Comparison of ENCODE assay signal across 8 cellular contexts in the genomic region with DNA sequence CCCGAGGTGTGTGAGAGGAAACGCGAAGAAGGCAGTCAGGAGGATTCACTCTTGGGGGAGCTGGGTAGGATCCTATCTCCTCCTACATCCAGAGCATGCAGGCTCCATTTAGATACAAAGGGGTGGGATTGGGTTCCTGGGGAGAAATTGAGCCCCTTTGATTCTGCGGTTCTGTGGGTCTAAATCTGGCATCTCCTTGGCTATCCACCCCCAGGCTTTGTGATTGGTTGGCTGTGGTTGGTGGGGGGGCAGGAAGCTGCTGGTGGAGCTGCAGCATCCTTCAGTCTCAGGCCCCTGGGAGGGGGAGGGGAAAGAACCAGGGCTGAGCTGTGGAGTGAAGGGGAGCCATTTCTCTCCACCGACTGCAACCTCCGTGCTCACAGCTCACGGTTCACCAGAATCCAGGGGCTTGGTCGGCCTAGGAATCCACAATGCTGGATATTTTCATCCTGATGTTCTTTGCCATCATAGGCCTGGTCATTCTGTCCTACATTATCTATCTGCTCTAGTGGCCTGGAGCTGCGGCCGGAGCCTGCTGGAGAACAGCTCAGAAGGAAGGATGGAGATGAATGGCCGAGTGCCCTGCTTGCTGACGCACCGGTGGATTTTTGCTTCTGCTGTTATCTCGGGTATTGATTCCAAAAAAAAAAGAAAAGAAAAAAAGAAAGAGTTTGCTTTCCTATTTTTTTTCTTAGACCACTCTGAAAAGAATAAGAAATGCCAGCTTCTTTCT.
DNase-seq lines count a peak whose midpoint lies in the region; ATAC-seq and TF ChIP-seq lines count a peak whose summit lies in the region.

Gene LASP1NB, plus strand, starts transcription at position 352 of the 733 bp plus-strand sequence.

- 43 to 57% (median 51%) methylated on average over 13 to 14 of the region's 14 CpGs for WGBS in heart left ventricle, 4 donors
- WGBS in urinary bladder: 35% methylated on average over 14 of the region's 14 CpGs

- peak within 1 kb of the TSS in 9 of 12 donors; percentile 19 to 79 (median 47) for H3K27ac ChIP-seq in heart left ventricle
- H3K27ac ChIP-seq in muscle layer of duodenum (ENCODE audit: low read length): peak within 1 kb of the TSS; percentile 50
- peak within 1 kb of the TSS; percentile 64 for H3K27ac ChIP-seq in urinary bladder (ENCODE audit: low read depth)

- H3K4me3 ChIP-seq in heart left ventricle (peak within 1 kb of the TSS in 6 of 12 donors; percentile 9 to 47 (median 24)), muscle layer of duodenum (ENCODE audit: low read depth in 1 of 2, low read length in 2 of 2) (peak within 1 kb of the TSS; percentile 38 to 42), urinary bladder (ENCODE audit: low read depth, low read length) (no peak within 1 kb of the TSS)

- H3K36me3 ChIP-seq in heart left ventricle (peaks cover 0 to 3% (median 0%) of the 10 kb centered on the region in 9 donors), muscle layer of duodenum (ENCODE audit: control insufficient read depth in 1 of 2, insufficient read depth in 2 of 2, low read length in 2 of 2) (no peaks in the 10 kb centered on the region), urinary bladder (ENCODE audit: insufficient read depth) (no peaks in the 10 kb centered on the region)

- H3K4me1 ChIP-seq in heart left ventricle (peaks cover under 1 to 54% (median 34%) of the 10 kb centered on the region in 12 donors), muscle layer of duodenum (ENCODE audit: control insufficient read depth in 1 of 2, insufficient read depth in 2 of 2, low read length in 2 of 2) (peaks cover 0 to 49% of the 10 kb centered on the region in 2 donors), urinary bladder (ENCODE audit: insufficient read depth) (no peaks in the 10 kb centered on the region)

- DNase-seq in heart left ventricle (peak in 3 of 5 donors; percentile 43 to 75 (median 75)), Right ventricle myocardium superior (no peak), cerebellar nuclear complex (lab: John Stamatoyannopoulos, UW) (peak; percentile 80 to 84), MV-4-11 (lab: John Stamatoyannopoulos, UW) (no peak), NCI-H187 treated with DMSO at 0.1 percent for 48 hours (lab: John Stamatoyannopoulos, UW) (no peak), mesenteric fat pad (ENCODE audit: low spot score) (no peak)

- no peaks in the 10 kb centered on the region for H3K27me3 ChIP-seq in heart left ventricle
- H3K27me3 ChIP-seq in muscle layer of duodenum (ENCODE audit: low read depth, low read length): no peaks in the 10 kb centered on the region

- H3K9me3 ChIP-seq in heart left ventricle: no peaks in the 10 kb centered on the region
- no peaks in the 10 kb centered on the region for H3K9me3 ChIP-seq in muscle layer of duodenum (ENCODE audit: control insufficient read depth in 1 of 2, low read length in 2 of 2)

- ATAC-seq in heart left ventricle (peak in 3 of 4 donors; percentile 29 to 52 (median 51)), Right ventricle myocardium superior (ENCODE audit: poor library complexity) (no peak)

- no peak for TF ChIP-seq CTCF in heart left ventricle (IDR thresholded peaks at IDR 0.05)

- intact Hi-C loops in heart left ventricle (cut with DNase I): no loop called here
- intact Hi-C loops in Right ventricle myocardium superior (cut with DNase I): no loop called here

- TF ChIP-seq POLR2A in heart left ventricle (IDR thresholded peaks at IDR 0.05): no peak

Comparison
In these comparisons a context has a peak if more than half of its experiments do, and no peak if none do; other contexts are left out.
1. DNase-seq: peak in heart left ventricle (3 of 5) and cerebellar nuclear complex (2 of 2); none in Right ventricle myocardium superior (single experiment), MV-4-11 (single experiment), NCI-H187 treated with DMSO at 0.1 percent for 48 hours (single experiment) and mesenteric fat pad (single experiment).
2. Peak in every context shown above with its lines, with median percentiles within 50 percentile points of each other: H3K27ac ChIP-seq.